ENCODE assay signal across 1 cellular context in genomic region chr18:21074336-21075323, GRCh38.
TF ChIP-seq lines count a peak whose summit lies in the region.

No MANE protein-coding gene starts in this region.

TF ChIP-seq in HepG2, 621 proteins besides CTCF, POLR2A, EP300 and RAD21 (continued from another document):
- TF ChIP-seq, protein P1, sequence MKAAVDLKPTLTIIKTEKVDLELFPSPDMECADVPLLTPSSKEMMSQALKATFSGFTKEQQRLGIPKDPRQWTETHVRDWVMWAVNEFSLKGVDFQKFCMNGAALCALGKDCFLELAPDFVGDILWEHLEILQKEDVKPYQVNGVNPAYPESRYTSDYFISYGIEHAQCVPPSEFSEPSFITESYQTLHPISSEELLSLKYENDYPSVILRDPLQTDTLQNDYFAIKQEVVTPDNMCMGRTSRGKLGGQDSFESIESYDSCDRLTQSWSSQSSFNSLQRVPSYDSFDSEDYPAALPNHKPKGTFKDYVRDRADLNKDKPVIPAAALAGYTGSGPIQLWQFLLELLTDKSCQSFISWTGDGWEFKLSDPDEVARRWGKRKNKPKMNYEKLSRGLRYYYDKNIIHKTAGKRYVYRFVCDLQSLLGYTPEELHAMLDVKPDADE (CRISPR knock-in tag; IDR thresholded peaks at IDR 0.05): no peak
- no peak for TF ChIP-seq NR2F6 (IDR thresholded peaks at IDR 0.05)
- TF ChIP-seq NR2F6 (CRISPR knock-in tag; IDR thresholded peaks at IDR 0.05): no peak
